In the genomic region with DNA sequence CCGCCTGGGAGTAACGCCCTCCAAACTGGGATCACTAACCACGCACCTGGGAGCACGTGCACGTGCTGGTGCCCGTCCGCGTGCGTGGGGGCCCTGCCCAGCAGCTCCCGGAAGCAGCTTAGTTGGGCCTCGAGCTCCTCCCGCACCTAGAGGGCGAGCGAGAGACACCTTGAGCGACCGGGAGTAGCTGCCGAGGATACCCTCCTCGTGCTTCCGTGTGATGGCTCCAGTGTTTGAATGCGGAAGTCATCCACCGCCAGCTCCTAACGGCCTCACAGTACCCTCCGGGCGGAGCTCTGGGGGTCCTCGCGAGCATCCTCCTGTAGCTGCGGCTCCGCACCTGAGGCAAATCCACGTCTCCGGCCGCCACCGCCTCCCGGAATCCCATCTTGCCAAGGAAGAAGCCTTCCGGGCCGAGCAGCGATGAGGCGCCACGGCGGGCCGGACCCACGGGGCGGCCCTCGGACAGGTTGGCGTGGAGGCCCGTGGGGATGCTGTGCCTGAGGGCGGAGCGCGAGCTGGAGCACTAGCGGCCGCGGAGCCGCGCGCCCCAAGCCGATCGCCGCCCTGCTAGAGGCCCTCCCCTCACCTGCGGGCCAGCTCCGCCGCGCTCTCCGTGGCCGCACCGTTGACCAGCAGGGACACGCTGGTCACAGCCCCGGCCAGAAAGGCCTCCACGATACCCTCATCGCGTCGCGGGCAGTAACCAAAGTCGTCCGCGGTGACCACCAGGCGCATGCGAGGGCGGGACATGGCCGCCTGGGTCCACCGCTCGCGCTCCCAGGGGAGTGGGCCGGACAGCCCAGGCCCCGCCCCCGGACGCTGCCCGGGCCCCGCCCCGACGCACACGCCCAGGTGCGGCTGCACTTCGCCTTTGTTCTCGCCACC, we compare ENCODE assay signal across 8 cellular contexts. TPM values are rescaled to one million over a fixed set of nuclear protein-coding genes. Genes with fewer than 3 reads are reported as not detected.
DNase-seq lines count a peak whose midpoint lies in the region; ATAC-seq and TF ChIP-seq lines count a peak whose summit lies in the region.

Gene YDJC, minus strand, starts transcription at position 761 of the 888 bp plus-strand sequence. Its CDS starts 8 bp downstream, at position 753.

- no peaks in the 10 kb centered on the region for H3K9me3 Mint-ChIP-seq in activated naive CD4-positive, alpha-beta T cell treated with anti-CD3 and anti-CD28 coated beads for 36 hours

- peaks cover 27% of the 10 kb centered on the region for H3K4me1 ChIP-seq in suprapubic skin

- peaks cover 35% of the 10 kb centered on the region for H3K4me1 Mint-ChIP-seq in activated naive CD4-positive, alpha-beta T cell treated with anti-CD3 and anti-CD28 coated beads for 36 hours (ENCODE audit: low read depth)

- H3K27ac Mint-ChIP-seq in activated naive CD4-positive, alpha-beta T cell treated with anti-CD3 and anti-CD28 coated beads for 36 hours, result peak within 1 kb of the TSS; percentile 92

- TF ChIP-seq POLR2A in NB4 (IDR thresholded peaks at IDR 0.05; ENCODE audit: extremely low read depth, insufficient read length), result peak; percentile 83
- TF ChIP-seq POLR2A in suprapubic skin (IDR thresholded peaks at IDR 0.05), result peak in 1 of 2 donors; percentile 32

- H3K36me3 Mint-ChIP-seq in activated naive CD4-positive, alpha-beta T cell treated with anti-CD3 and anti-CD28 coated beads for 36 hours (ENCODE audit: low read depth), result peaks cover 20% of the 10 kb centered on the region

- TF ChIP-seq CTCF in GM10248 (IDR thresholded peaks at IDR 0.05; ENCODE audit: control extremely low read depth, extremely low read depth, low read depth, missing control alignments) (peak; percentile 76), NB4 (IDR thresholded peaks at IDR 0.05; ENCODE audit: low read depth, low read length) (peak; percentile 62), suprapubic skin (IDR thresholded peaks at IDR 0.05) (peak; percentile 6 to 58)

- no peaks in the 10 kb centered on the region for H3K27me3 ChIP-seq in suprapubic skin

- 0% methylated on average over 2 of the region's 93 CpGs for WGBS in suprapubic skin

- no peaks in the 10 kb centered on the region for H3K27me3 Mint-ChIP-seq in activated naive CD4-positive, alpha-beta T cell treated with anti-CD3 and anti-CD28 coated beads for 36 hours (ENCODE audit: low read depth)

- H3K4me3 Mint-ChIP-seq in activated naive CD4-positive, alpha-beta T cell treated with anti-CD3 and anti-CD28 coated beads for 36 hours, result peak within 1 kb of the TSS; percentile 86

- POLR2A ChIA-PET in GM10248 (lab: Yijun Ruan, JAX), result interaction anchor here (0.5 to 1.5 kb wide), 4 partner anchors 12 to 52 kb away, joined by 3 to 6 read pairs (median 4); no protein-coding TSS in a partner anchor

- intact Hi-C loops in activated naive CD4-positive, alpha-beta T cell treated with anti-CD3 and anti-CD28 coated beads for 36 hours (cut with micrococcal nuclease), result loop anchor here (1.0 to 2.0 kb wide), 4 partner anchors 23 to 238 kb away; partner anchors contain the start of genes MAPK1, PPIL2 and UBE2L3

- H3K4me3 ChIP-seq in NB4 (ENCODE audit: low read depth, low read length) (peak within 1 kb of the TSS; percentile 81), suprapubic skin (peak within 1 kb of the TSS; percentile 97)

- peak; percentile 80 for ATAC-seq in HG02571 (IDR thresholded peaks at IDR 0.05; ENCODE audit: unreplicated experiment)

- H3K36me3 ChIP-seq in suprapubic skin, result no peaks in the 10 kb centered on the region

- H3K27ac ChIP-seq in suprapubic skin, result peak within 1 kb of the TSS; percentile 87

- peak; percentile 95 for DNase-seq in GM10248 (ENCODE audit: extremely low spot score)
- peak; percentile 96 for DNase-seq in NB4 (ENCODE audit: low read depth)
- peak; percentile 94 for DNase-seq in SK-N-DZ (ENCODE audit: low spot score)
- DNase-seq in activated naive CD4-positive, alpha-beta T cell treated with anti-CD3 and anti-CD28 coated beads for 36 hours, result peak; percentile 97
- peak; percentile 90 for DNase-seq in germinal center (ENCODE audit: low spot score)
- peak; percentile 88 for DNase-seq in occipital lobe (lab: John Stamatoyannopoulos, UW)
- peak; percentile 94 for DNase-seq in suprapubic skin (ENCODE audit: low spot score in 2 of 2)

- CTCF ChIA-PET in GM10248 (lab: Yijun Ruan, JAX), result interaction anchor here (0.6 to 17.3 kb wide), 24 partner anchors 8 to 309 kb away, joined by 3 to 274 read pairs (median 5); partner anchors contain the start of gene SDF2L1
- CTCF ChIA-PET in activated naive CD4-positive, alpha-beta T cell treated with anti-CD3 and anti-CD28 coated beads for 36 hours (lab: Charles Lee), result interaction anchor here (0.7 to 13.9 kb wide), 13 partner anchors 9 to 142 kb away, joined by 3 to 208 read pairs (median 3); partner anchors contain the start of gene SDF2L1

- H3K9me3 ChIP-seq in suprapubic skin, result no peaks in the 10 kb centered on the region

- TF ChIP-seq EP300 in suprapubic skin (IDR thresholded peaks at IDR 0.05), result no peak

RNA-seq across cellular contexts. Expression of gene YDJC, which starts in this region (rescaled TPM):
- polyA plus RNA-seq in SK-N-DZ (2014; cell fraction: cytosol; rRNA removed), result 99.0 and 107 TPM in 2 replicates
- polyA plus RNA-seq in SK-N-DZ (2014; cell fraction: nucleus; rRNA removed), result 112 and 140 TPM in 2 replicates
- total RNA-seq in activated naive CD4-positive, alpha-beta T cell treated with anti-CD3 and anti-CD28 coated beads for 36 hours, result 10 to 100 TPM; 50.3 to 53.2 TPM
- total RNA-seq in occipital lobe, result 7.0 TPM
- total RNA-seq in suprapubic skin, result 10 to 100 TPM; 28.6 to 34.6 (median 30.9) TPM

Comparison
In these comparisons a context has a peak if more than half of its experiments do, and no peak if none do; other contexts are left out.
1. Peak in every context shown above with its lines: DNase-seq, ATAC-seq, H3K4me3 ChIP-seq and H3K27ac ChIP-seq.